1 cellular context compared by ENCODE assay signal in the genomic region with DNA sequence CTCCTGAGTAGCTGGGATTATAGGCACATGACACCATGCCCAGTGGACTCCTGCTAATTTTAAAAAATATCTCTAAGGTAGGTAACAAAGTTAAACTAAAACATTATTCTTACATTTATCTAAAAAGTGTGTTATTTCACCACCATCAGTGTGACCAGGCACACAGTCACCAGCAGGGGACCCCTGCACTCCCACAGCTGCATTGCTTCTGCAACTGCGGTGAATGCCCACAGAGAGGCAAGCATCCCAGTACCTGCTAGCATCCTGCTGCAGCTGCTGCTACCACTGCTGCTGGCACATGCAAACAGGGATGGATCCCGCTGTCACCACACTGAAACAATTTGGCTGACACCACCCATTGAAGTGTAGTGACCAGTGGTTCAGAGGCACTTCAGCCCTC.
TF ChIP-seq lines count a peak whose summit lies in the region.

No MANE protein-coding gene starts in this region.

TF ChIP-seq in WTC11, 78 proteins besides CTCF, POLR2A, EP300 and RAD21:
- TF ChIP-seq, protein P1, sequence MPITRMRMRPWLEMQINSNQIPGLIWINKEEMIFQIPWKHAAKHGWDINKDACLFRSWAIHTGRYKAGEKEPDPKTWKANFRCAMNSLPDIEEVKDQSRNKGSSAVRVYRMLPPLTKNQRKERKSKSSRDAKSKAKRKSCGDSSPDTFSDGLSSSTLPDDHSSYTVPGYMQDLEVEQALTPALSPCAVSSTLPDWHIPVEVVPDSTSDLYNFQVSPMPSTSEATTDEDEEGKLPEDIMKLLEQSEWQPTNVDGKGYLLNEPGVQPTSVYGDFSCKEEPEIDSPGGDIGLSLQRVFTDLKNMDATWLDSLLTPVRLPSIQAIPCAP (CRISPR knock-in tag; IDR thresholded peaks at IDR 0.05): no peak
- TF ChIP-seq GRHL2 (CRISPR knock-in tag; IDR thresholded peaks at IDR 0.05; ENCODE audit: insufficient replicate concordance, severe bottlenecking) (no peak), CREM (CRISPR knock-in tag; IDR thresholded peaks at IDR 0.05) (no peak), SOX15 (CRISPR knock-in tag; IDR thresholded peaks at IDR 0.05) (no peak), FOXK1 (CRISPR knock-in tag; IDR thresholded peaks at IDR 0.05) (no peak), ZNF138 (CRISPR knock-in tag; conservative IDR thresholded peaks at IDR 0.05) (no peak), ZNF232 (CRISPR knock-in tag; IDR thresholded peaks at IDR 0.05) (no peak), MYBL2 (CRISPR knock-in tag; IDR thresholded peaks at IDR 0.05) (no peak), EMX1 (CRISPR knock-in tag; IDR thresholded peaks at IDR 0.05) (no peak), JAZF1 (CRISPR knock-in tag; IDR thresholded peaks at IDR 0.05) (no peak), FOXJ3 (CRISPR knock-in tag; IDR thresholded peaks at IDR 0.05; ENCODE audit: borderline replicate concordance) (no peak), IRF2 (CRISPR knock-in tag; IDR thresholded peaks at IDR 0.05; ENCODE audit: borderline replicate concordance, low read depth) (no peak), ATF1 (CRISPR knock-in tag; IDR thresholded peaks at IDR 0.05) (no peak), OVOL2 (CRISPR knock-in tag; IDR thresholded peaks at IDR 0.05; ENCODE audit: borderline replicate concordance) (no peak)
- TF ChIP-seq, protein P2, sequence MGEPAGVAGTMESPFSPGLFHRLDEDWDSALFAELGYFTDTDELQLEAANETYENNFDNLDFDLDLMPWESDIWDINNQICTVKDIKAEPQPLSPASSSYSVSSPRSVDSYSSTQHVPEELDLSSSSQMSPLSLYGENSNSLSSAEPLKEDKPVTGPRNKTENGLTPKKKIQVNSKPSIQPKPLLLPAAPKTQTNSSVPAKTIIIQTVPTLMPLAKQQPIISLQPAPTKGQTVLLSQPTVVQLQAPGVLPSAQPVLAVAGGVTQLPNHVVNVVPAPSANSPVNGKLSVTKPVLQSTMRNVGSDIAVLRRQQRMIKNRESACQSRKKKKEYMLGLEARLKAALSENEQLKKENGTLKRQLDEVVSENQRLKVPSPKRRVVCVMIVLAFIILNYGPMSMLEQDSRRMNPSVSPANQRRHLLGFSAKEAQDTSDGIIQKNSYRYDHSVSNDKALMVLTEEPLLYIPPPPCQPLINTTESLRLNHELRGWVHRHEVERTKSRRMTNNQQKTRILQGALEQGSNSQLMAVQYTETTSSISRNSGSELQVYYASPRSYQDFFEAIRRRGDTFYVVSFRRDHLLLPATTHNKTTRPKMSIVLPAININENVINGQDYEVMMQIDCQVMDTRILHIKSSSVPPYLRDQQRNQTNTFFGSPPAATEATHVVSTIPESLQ (CRISPR knock-in tag; IDR thresholded peaks at IDR 0.05): no peak
- TF ChIP-seq, protein P3, sequence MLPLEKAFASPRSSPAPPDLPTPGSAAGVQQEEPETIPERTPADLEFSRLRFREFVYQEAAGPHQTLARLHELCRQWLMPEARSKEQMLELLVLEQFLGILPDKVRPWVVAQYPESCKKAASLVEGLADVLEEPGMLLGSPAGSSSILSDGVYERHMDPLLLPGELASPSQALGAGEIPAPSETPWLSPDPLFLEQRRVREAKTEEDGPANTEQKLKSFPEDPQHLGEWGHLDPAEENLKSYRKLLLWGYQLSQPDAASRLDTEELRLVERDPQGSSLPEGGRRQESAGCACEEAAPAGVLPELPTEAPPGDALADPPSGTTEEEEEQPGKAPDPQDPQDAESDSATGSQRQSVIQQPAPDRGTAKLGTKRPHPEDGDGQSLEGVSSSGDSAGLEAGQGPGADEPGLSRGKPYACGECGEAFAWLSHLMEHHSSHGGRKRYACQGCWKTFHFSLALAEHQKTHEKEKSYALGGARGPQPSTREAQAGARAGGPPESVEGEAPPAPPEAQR (CRISPR knock-in tag; IDR thresholded peaks at IDR 0.05): no peak
- TF ChIP-seq, protein P4, sequence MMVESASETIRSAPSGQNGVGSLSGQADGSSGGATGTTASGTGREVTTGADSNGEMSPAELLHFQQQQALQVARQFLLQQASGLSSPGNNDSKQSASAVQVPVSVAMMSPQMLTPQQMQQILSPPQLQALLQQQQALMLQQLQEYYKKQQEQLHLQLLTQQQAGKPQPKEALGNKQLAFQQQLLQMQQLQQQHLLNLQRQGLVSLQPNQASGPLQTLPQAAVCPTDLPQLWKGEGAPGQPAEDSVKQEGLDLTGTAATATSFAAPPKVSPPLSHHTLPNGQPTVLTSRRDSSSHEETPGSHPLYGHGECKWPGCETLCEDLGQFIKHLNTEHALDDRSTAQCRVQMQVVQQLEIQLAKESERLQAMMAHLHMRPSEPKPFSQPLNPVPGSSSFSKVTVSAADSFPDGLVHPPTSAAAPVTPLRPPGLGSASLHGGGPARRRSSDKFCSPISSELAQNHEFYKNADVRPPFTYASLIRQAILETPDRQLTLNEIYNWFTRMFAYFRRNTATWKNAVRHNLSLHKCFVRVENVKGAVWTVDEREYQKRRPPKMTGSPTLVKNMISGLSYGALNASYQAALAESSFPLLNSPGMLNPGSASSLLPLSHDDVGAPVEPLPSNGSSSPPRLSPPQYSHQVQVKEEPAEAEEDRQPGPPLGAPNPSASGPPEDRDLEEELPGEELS (CRISPR knock-in tag; IDR thresholded peaks at IDR 0.05): no peak
- TF ChIP-seq, protein P5, sequence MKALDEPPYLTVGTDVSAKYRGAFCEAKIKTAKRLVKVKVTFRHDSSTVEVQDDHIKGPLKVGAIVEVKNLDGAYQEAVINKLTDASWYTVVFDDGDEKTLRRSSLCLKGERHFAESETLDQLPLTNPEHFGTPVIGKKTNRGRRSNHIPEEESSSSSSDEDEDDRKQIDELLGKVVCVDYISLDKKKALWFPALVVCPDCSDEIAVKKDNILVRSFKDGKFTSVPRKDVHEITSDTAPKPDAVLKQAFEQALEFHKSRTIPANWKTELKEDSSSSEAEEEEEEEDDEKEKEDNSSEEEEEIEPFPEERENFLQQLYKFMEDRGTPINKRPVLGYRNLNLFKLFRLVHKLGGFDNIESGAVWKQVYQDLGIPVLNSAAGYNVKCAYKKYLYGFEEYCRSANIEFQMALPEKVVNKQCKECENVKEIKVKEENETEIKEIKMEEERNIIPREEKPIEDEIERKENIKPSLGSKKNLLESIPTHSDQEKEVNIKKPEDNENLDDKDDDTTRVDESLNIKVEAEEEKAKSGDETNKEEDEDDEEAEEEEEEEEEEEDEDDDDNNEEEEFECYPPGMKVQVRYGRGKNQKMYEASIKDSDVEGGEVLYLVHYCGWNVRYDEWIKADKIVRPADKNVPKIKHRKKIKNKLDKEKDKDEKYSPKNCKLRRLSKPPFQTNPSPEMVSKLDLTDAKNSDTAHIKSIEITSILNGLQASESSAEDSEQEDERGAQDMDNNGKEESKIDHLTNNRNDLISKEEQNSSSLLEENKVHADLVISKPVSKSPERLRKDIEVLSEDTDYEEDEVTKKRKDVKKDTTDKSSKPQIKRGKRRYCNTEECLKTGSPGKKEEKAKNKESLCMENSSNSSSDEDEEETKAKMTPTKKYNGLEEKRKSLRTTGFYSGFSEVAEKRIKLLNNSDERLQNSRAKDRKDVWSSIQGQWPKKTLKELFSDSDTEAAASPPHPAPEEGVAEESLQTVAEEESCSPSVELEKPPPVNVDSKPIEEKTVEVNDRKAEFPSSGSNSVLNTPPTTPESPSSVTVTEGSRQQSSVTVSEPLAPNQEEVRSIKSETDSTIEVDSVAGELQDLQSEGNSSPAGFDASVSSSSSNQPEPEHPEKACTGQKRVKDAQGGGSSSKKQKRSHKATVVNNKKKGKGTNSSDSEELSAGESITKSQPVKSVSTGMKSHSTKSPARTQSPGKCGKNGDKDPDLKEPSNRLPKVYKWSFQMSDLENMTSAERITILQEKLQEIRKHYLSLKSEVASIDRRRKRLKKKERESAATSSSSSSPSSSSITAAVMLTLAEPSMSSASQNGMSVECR (CRISPR knock-in tag; IDR thresholded peaks at IDR 0.05; ENCODE audit: borderline replicate concordance): no peak
- TF ChIP-seq, protein P6, sequence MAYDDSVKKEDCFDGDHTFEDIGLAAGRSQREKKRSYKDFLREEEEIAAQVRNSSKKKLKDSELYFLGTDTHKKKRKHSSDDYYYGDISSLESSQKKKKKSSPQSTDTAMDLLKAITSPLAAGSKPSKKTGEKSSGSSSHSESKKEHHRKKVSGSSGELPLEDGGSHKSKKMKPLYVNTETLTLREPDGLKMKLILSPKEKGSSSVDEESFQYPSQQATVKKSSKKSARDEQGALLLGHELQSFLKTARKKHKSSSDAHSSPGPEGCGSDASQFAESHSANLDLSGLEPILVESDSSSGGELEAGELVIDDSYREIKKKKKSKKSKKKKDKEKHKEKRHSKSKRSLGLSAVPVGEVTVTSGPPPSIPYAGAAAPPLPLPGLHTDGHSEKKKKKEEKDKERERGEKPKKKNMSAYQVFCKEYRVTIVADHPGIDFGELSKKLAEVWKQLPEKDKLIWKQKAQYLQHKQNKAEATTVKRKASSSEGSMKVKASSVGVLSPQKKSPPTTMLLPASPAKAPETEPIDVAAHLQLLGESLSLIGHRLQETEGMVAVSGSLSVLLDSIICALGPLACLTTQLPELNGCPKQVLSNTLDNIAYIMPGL (CRISPR knock-in tag; IDR thresholded peaks at IDR 0.05): no peak
TF ChIP-seq in WTC11: peak in this region for 0.
